12 cellular contexts compared by ENCODE assay signal in the genomic region with DNA sequence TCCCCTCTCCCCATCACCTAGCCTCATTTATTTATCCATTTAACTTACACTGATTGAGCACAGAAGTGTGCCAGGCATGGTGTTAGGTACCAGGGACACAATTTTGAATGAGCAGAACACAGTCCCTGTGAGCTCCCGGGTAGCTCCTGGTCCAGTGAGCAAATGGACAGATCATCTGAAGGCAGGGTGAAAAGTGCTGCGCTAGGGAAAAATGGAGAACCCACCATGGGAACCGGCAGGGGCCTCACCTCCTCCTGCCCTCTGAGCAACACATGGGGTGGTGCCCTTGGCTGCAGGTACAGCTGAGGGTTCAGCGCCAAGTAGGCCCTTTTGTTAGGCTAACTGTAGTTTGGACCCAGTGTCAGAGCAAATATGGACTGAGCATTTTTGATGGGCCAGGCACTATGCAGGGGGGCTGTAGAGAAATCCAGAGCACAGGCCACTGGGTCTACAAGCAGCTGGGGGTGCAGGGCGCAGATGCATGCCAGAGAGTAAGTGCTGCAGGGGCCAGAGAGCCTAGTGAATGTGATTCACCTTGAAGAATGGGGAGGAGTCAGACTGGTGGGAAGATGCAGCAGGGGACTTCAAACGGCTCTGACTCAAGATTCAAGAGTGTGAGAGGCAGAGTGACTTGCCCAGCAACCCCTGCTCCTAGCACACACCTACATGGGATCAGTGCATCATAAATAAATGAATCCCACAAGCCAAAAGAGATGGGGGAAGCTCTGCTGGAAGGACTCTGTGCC. TPM values are rescaled to one million over a fixed set of nuclear protein-coding genes. Genes with fewer than 3 reads are reported as not detected.
DNase-seq lines count a peak whose midpoint lies in the region; ATAC-seq and TF ChIP-seq lines count a peak whose summit lies in the region.
"Had no signal": no experiment of that assay in that cellular context is flagged by ENCODE, and none has a peak within 500 bp of the region (broad histone marks: within the 10 kb centered on the region; RNA-seq: fewer than 3 reads in every experiment).

No MANE protein-coding gene starts in this region.

- CTCF ChIA-PET in activated CD8-positive, alpha-beta T cell treated with anti-CD3 and anti-CD28 coated beads for 36 hours (lab: Charles Lee): interaction anchor here (1.2 to 1.6 kb wide), 2 partner anchors 25 to 29 kb away, joined by 4 to 5 read pairs; no protein-coding TSS in a partner anchor
- CTCF ChIA-PET in activated CD8-positive, alpha-beta T cell treated with anti-CD3 and anti-CD28 coated beads, Interleukin-2, amount 10 ng/mL, durations not matched to agents 7 days and 5 days (lab: Charles Lee): interaction anchor here (1.3 to 2.1 kb wide), 2 partner anchors 25 to 29 kb away, joined by 3 to 12 read pairs; no protein-coding TSS in a partner anchor

- no peaks in the 10 kb centered on the region for H3K36me3 ChIP-seq in hepatocyte (replicated peaks; ENCODE audit: insufficient read depth, low read depth)

- intact Hi-C loops in activated CD8-positive, alpha-beta T cell treated with anti-CD3 and anti-CD28 coated beads for 36 hours (cut with micrococcal nuclease): no loop called here

- no peak overlapping the region for H3K4me2 ChIP-seq in hepatocyte
- H3K4me2 ChIP-seq: KMS-11 had no signal

- WGBS in hepatocyte (ENCODE audit: low lambda C conversion rate, missing lambda C conversion rate): 78% methylated on average over 6 of the region's 6 CpGs

- H3K79me2 ChIP-seq in hepatocyte: no peaks in the 10 kb centered on the region

- peak; percentile 62 for DNase-seq in activated CD8-positive, alpha-beta T cell treated with anti-CD3 and anti-CD28 coated beads for 36 hours
- no peak for DNase-seq in activated CD8-positive, alpha-beta T cell treated with anti-CD3 and anti-CD28 coated beads, Interleukin-2, amount 10 ng/mL, durations not matched to agents 7 days and 5 days
- DNase-seq in activated naive CD4-positive, alpha-beta T cell treated with anti-CD3 and anti-CD28 coated beads, Interleukin-2, amount 50 U/mL, for 16 hours: peak; percentile 38
- DNase-seq in hepatocyte (ENCODE audit: low spot score) (peak; percentile 55), progenitor cell of endocrine pancreas (ENCODE audit: low spot score, unreplicated experiment) (no peak), NCI-H446 treated with DMSO at 0.1 percent for 48 hours (lab: John Stamatoyannopoulos, UW) (no peak), DMS53 treated with DMSO at 0.1 percent for 48 hours (lab: John Stamatoyannopoulos, UW; ENCODE audit: unreplicated experiment) (no peak)
- DNase-seq in stimulated activated naive CD8-positive, alpha-beta T cell treated with anti-CD3 and anti-CD28 coated beads, Interleukin-15, Interleukin-2, amounts not matched to agents 100 U/mL and 50 U/mL, for 24 hours: peak; percentile 35

- no peaks in the 10 kb centered on the region for H3K9me3 ChIP-seq in hepatocyte (ENCODE audit: low read depth)

- no peaks in the 10 kb centered on the region for H3K9me3 Mint-ChIP-seq in activated CD8-positive, alpha-beta T cell treated with anti-CD3 and anti-CD28 coated beads for 36 hours
- no peaks in the 10 kb centered on the region for H3K9me3 Mint-ChIP-seq in activated CD8-positive, alpha-beta T cell treated with anti-CD3 and anti-CD28 coated beads, Interleukin-2, amount 10 ng/mL, durations not matched to agents 7 days and 5 days (ENCODE audit: insufficient read depth)
- no peaks in the 10 kb centered on the region for H3K9me3 Mint-ChIP-seq in progenitor cell of endocrine pancreas (ENCODE audit: low read depth)

- no peak overlapping the region for H3K27ac ChIP-seq in hepatocyte
- H3K27ac ChIP-seq: KMS-11 had no signal

- POLR2A ChIA-PET in activated CD8-positive, alpha-beta T cell treated with anti-CD3 and anti-CD28 coated beads for 36 hours (lab: Charles Lee): no interaction called here
- POLR2A ChIA-PET in activated CD8-positive, alpha-beta T cell treated with anti-CD3 and anti-CD28 coated beads, Interleukin-2, amount 10 ng/mL, durations not matched to agents 7 days and 5 days (lab: Charles Lee): no interaction called here

- H3K9me2 ChIP-seq in hepatocyte (replicated peaks; ENCODE audit: insufficient read depth): no peaks in the 10 kb centered on the region

- H3K27me3 ChIP-seq in hepatocyte: no peaks in the 10 kb centered on the region

- TF ChIP-seq CTCF in activated CD8-positive, alpha-beta T cell treated with anti-CD3 and anti-CD28 coated beads for 36 hours (IDR thresholded peaks at IDR 0.05): no peak
- TF ChIP-seq CTCF in hepatocyte (IDR thresholded peaks at IDR 0.05; ENCODE audit: poor library complexity) (no peak), progenitor cell of endocrine pancreas (IDR thresholded peaks at IDR 0.05; ENCODE audit: unreplicated experiment) (no peak)

- no peak overlapping the region for H3K27ac Mint-ChIP-seq in activated CD8-positive, alpha-beta T cell treated with anti-CD3 and anti-CD28 coated beads for 36 hours
- H3K27ac Mint-ChIP-seq in activated CD8-positive, alpha-beta T cell treated with anti-CD3 and anti-CD28 coated beads, Interleukin-2, amount 10 ng/mL, durations not matched to agents 7 days and 5 days: no peak overlapping the region
- no peak overlapping the region for H3K27ac Mint-ChIP-seq in progenitor cell of endocrine pancreas
- H3K27ac Mint-ChIP-seq: B cell had no signal

- peaks cover 19% of the 10 kb centered on the region for H3K4me1 Mint-ChIP-seq in activated CD8-positive, alpha-beta T cell treated with anti-CD3 and anti-CD28 coated beads for 36 hours (ENCODE audit: low read depth)
- peaks cover 14% of the 10 kb centered on the region for H3K4me1 Mint-ChIP-seq in activated CD8-positive, alpha-beta T cell treated with anti-CD3 and anti-CD28 coated beads, Interleukin-2, amount 10 ng/mL, durations not matched to agents 7 days and 5 days (ENCODE audit: low read depth)
- H3K4me1 Mint-ChIP-seq in progenitor cell of endocrine pancreas (ENCODE audit: low read depth): no peaks in the 10 kb centered on the region
- H3K4me1 Mint-ChIP-seq: B cell had no signal

- H3K4me3 ChIP-seq in hepatocyte: no peak overlapping the region
- H3K4me3 ChIP-seq: GM12878 had no signal

- H4K20me1 ChIP-seq in hepatocyte (ENCODE audit: insufficient read depth, poor library complexity, severe bottlenecking): no peaks in the 10 kb centered on the region

- H3K4me3 Mint-ChIP-seq in activated CD8-positive, alpha-beta T cell treated with anti-CD3 and anti-CD28 coated beads for 36 hours: no peak overlapping the region
- no peak overlapping the region for H3K4me3 Mint-ChIP-seq in activated CD8-positive, alpha-beta T cell treated with anti-CD3 and anti-CD28 coated beads, Interleukin-2, amount 10 ng/mL, durations not matched to agents 7 days and 5 days
- no peak overlapping the region for H3K4me3 Mint-ChIP-seq in progenitor cell of endocrine pancreas (ENCODE audit: low read depth)
- H3K4me3 Mint-ChIP-seq: B cell had no signal

- H2AFZ ChIP-seq in hepatocyte: no peak overlapping the region

- ATAC-seq in activated CD8-positive, alpha-beta T cell treated with anti-CD3 and anti-CD28 coated beads for 36 hours: peak; percentile 71
- no peak for ATAC-seq in activated CD8-positive, alpha-beta T cell treated with anti-CD3 and anti-CD28 coated beads, Interleukin-2, amount 10 ng/mL, durations not matched to agents 7 days and 5 days
- ATAC-seq in stimulated activated naive CD8-positive, alpha-beta T cell treated with anti-CD3 and anti-CD28 coated beads, Interleukin-15, Interleukin-2, amounts not matched to agents 100 U/mL and 50 U/mL, for 24 hours: peak; percentile 69
- ATAC-seq: GM12878, Panc1 had no signal

- peaks cover 5% of the 10 kb centered on the region for H3K27me3 Mint-ChIP-seq in activated CD8-positive, alpha-beta T cell treated with anti-CD3 and anti-CD28 coated beads for 36 hours
- peaks cover 18% of the 10 kb centered on the region for H3K27me3 Mint-ChIP-seq in activated CD8-positive, alpha-beta T cell treated with anti-CD3 and anti-CD28 coated beads, Interleukin-2, amount 10 ng/mL, durations not matched to agents 7 days and 5 days (ENCODE audit: low read depth)
- H3K27me3 Mint-ChIP-seq in progenitor cell of endocrine pancreas: peaks cover 4% of the 10 kb centered on the region

- peaks cover 6% of the 10 kb centered on the region for H3K4me1 ChIP-seq in hepatocyte (ENCODE audit: insufficient read depth)

- H3K36me3 Mint-ChIP-seq in activated CD8-positive, alpha-beta T cell treated with anti-CD3 and anti-CD28 coated beads for 36 hours (ENCODE audit: low read depth): no peaks in the 10 kb centered on the region
- no peaks in the 10 kb centered on the region for H3K36me3 Mint-ChIP-seq in activated CD8-positive, alpha-beta T cell treated with anti-CD3 and anti-CD28 coated beads, Interleukin-2, amount 10 ng/mL, durations not matched to agents 7 days and 5 days (ENCODE audit: low read depth)
- H3K36me3 Mint-ChIP-seq in progenitor cell of endocrine pancreas (ENCODE audit: insufficient read depth): no peaks in the 10 kb centered on the region

RNA-seq across cellular contexts. Expression of a gene that starts 28.2 kb away (rescaled TPM):
- total RNA-seq in activated CD8-positive, alpha-beta T cell treated with anti-CD3 and anti-CD28 coated beads for 36 hours: under 1 TPM; 0.04 to 0.05 TPM
- total RNA-seq in activated CD8-positive, alpha-beta T cell treated with anti-CD3 and anti-CD28 coated beads, Interleukin-2, amount 10 ng/mL, durations not matched to agents 7 days and 5 days: under 1 TPM; 0.05 to 0.29 TPM
- total RNA-seq in hepatocyte: 3.0 and 8.6 TPM in 2 replicates
- 6.7 and 7.6 TPM in 2 replicates for polyA plus RNA-seq in hepatocyte
- 0.47 and 0.79 TPM in 2 replicates for total RNA-seq in progenitor cell of endocrine pancreas

Comparison
In these comparisons a context has a peak if more than half of its experiments do, and no peak if none do; other contexts are left out.
1. DNase-seq: peak in activated CD8-positive, alpha-beta T cell treated with anti-CD3 and anti-CD28 coated beads for 36 hours (single experiment), activated naive CD4-positive, alpha-beta T cell treated with anti-CD3 and anti-CD28 coated beads, Interleukin-2, amount 50 U/mL, for 16 hours (single experiment), hepatocyte (single experiment) and stimulated activated naive CD8-positive, alpha-beta T cell treated with anti-CD3 and anti-CD28 coated beads, Interleukin-15, Interleukin-2, amounts not matched to agents 100 U/mL and 50 U/mL, for 24 hours (single experiment); none in activated CD8-positive, alpha-beta T cell treated with anti-CD3 and anti-CD28 coated beads, Interleukin-2, amount 10 ng/mL, durations not matched to agents 7 days and 5 days (single experiment), progenitor cell of endocrine pancreas (single experiment), NCI-H446 treated with DMSO at 0.1 percent for 48 hours (single experiment) and DMS53 treated with DMSO at 0.1 percent for 48 hours (single experiment).